Comparison of ENCODE assay signal across 17 cellular contexts in the genomic region with DNA sequence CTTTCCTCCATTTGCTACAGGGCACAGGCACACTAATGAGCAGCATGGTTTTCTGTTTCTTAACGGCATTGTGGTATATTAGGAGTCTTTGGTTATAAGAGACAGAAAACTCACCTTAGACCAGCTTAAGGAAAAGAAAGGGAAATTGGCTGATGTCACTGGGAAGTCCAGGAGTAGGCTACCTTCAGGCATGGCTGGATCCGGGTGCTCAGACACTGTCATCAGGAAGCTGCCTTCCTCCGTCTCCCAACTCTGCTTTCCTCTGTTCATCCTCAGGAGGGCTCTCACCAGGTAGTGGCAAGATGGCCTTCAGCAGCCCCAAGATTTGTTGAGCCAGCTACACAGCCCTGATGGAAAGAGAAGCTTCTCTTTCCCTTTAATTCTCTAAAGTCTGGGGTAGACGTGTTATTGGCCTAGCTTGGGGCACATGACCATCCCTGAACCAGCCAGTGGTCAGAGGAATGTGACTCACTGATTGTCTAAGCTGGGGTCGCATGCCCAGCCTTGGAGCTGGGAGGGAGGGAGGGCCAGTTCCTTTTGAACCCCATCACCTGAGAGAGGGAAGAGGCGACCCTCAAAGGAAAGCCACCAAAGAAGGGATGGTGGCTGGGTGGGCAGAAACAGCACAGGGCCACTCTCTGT.
DNase-seq lines count a peak whose midpoint lies in the region; ATAC-seq and TF ChIP-seq lines count a peak whose summit lies in the region.
"Had no signal": no experiment of that assay in that cellular context is flagged by ENCODE, and none has a peak within 500 bp of the region (broad histone marks: within the 10 kb centered on the region; RNA-seq: fewer than 3 reads in every experiment).

No MANE protein-coding gene starts in this region.

- H3K36me3 ChIP-seq in IMR-90 (ENCODE audit: control insufficient read depth, insufficient read depth, low read length) (peaks cover 31% of the 10 kb centered on the region), PC-9 (ENCODE audit: low read depth) (no peaks in the 10 kb centered on the region; the same call in 1 of the 2 replicates)
- H3K36me3 ChIP-seq: HAP-1 had no signal

- H3K79me2 ChIP-seq in PC-9 (ENCODE audit: low read depth): no peaks in the 10 kb centered on the region

- H3K4me1 Mint-ChIP-seq in activated CD8-positive, alpha-beta T cell treated with anti-CD3 and anti-CD28 coated beads for 36 hours (ENCODE audit: low read depth): peaks cover 6% of the 10 kb centered on the region
- H3K4me1 Mint-ChIP-seq in activated CD8-positive, alpha-beta T cell treated with anti-CD3 and anti-CD28 coated beads, Interleukin-2, amount 10 ng/mL, durations not matched to agents 7 days and 5 days (ENCODE audit: low read depth): peaks cover 68% of the 10 kb centered on the region
- H3K4me1 Mint-ChIP-seq in chondrocyte (ENCODE audit: low read depth): peaks cover 19% of the 10 kb centered on the region
- H3K4me1 Mint-ChIP-seq in stimulated activated memory B cell treated with anti-CD40 and anti-IgM and Interleukin-4, amounts not matched to agents 10 μg/mL and 1 μg/mL and 100 μg/mL, for 72 hours: no peaks in the 10 kb centered on the region

- H3K9ac ChIP-seq in IMR-90 (ENCODE audit: low read depth, low read length): no peak overlapping the region
- H3K9ac ChIP-seq: BLaER1 treated with 17β-estradiol and CSF1 and Interleukin-3, amounts not matched to agents 10 nM and 100 nM had no signal

- BruUV-seq in IMR-90 (replicated peaks; lab: Mats Ljungman, UMichigan) (no TSS peak), PC-9 (replicated peaks; lab: Mats Ljungman, UMichigan) (no TSS peak)

- peak; percentile 53 for ATAC-seq in activated CD8-positive, alpha-beta T cell treated with anti-CD3 and anti-CD28 coated beads for 36 hours
- no peak for ATAC-seq in activated CD8-positive, alpha-beta T cell treated with anti-CD3 and anti-CD28 coated beads, Interleukin-2, amount 10 ng/mL, durations not matched to agents 7 days and 5 days
- ATAC-seq in IMR-90 (ENCODE audit: low read depth): no peak; the same call in 1 of the 2 replicates
- ATAC-seq in stimulated activated memory B cell treated with anti-CD40 and anti-IgM and Interleukin-4, amounts not matched to agents 10 μg/mL and 1 μg/mL and 100 μg/mL, for 72 hours: no peak
- ATAC-seq: Panc1, Right ventricle myocardium inferior had no signal

- intact Hi-C loops in activated CD8-positive, alpha-beta T cell treated with anti-CD3 and anti-CD28 coated beads for 36 hours (cut with micrococcal nuclease): no loop called here
- intact Hi-C loops in IMR-90 (cut with micrococcal nuclease): no loop called here
- intact Hi-C loops in PC-9 (cut with micrococcal nuclease; ENCODE audit: unreplicated experiment): no loop called here

- no peak overlapping the region for H3K27ac Mint-ChIP-seq in activated CD8-positive, alpha-beta T cell treated with anti-CD3 and anti-CD28 coated beads for 36 hours
- H3K27ac Mint-ChIP-seq in activated CD8-positive, alpha-beta T cell treated with anti-CD3 and anti-CD28 coated beads, Interleukin-2, amount 10 ng/mL, durations not matched to agents 7 days and 5 days: no peak overlapping the region
- no peak overlapping the region for H3K27ac Mint-ChIP-seq in chondrocyte (ENCODE audit: unreplicated experiment)
- peak overlapping the region; percentile 50 for H3K27ac Mint-ChIP-seq in stimulated activated memory B cell treated with anti-CD40 and anti-IgM and Interleukin-4, amounts not matched to agents 10 μg/mL and 1 μg/mL and 100 μg/mL, for 72 hours

- H3K4me2 ChIP-seq in IMR-90 (ENCODE audit: low read depth, low read length): no peak overlapping the region
- no peak overlapping the region for H3K4me2 ChIP-seq in PC-9
- H3K4me2 ChIP-seq: BLaER1 treated with 17β-estradiol and CSF1 and Interleukin-3, amounts not matched to agents 10 nM and 100 nM had no signal

- no peak overlapping the region for H2AFZ ChIP-seq in IMR-90 (replicated peaks; ENCODE audit: low read length, poor library complexity)
- H2AFZ ChIP-seq in PC-9: no peak overlapping the region

- H2BK120ac ChIP-seq in IMR-90 (ENCODE audit: low read depth, low read length): no peak overlapping the region

- no peak for DNase-seq in activated CD8-positive, alpha-beta T cell treated with anti-CD3 and anti-CD28 coated beads for 36 hours
- no peak for DNase-seq in activated CD8-positive, alpha-beta T cell treated with anti-CD3 and anti-CD28 coated beads, Interleukin-2, amount 10 ng/mL, durations not matched to agents 7 days and 5 days
- DNase-seq in IMR-90 (no peak), chondrocyte (ENCODE audit: low spot score) (peak; percentile 9), PC-9 (no peak), cerebellar cortex (ENCODE audit: low spot score) (no peak)
- DNase-seq: GF-D8, NCI-H1436, NCI-H2029 treated with DMSO at 0.1 percent for 48 hours, NCI-H2171 treated with DMSO at 0.1 percent for 48 hours, NCI-H510A, NCI-H774 had no signal

- no peak overlapping the region for H3K23ac ChIP-seq in IMR-90 (ENCODE audit: low read depth, low read length)

- no peak for TF ChIP-seq POLR2A in IMR-90 (IDR thresholded peaks at IDR 0.05; ENCODE audit: low read depth, low read length)

- H3K14ac ChIP-seq in IMR-90 (replicated peaks; ENCODE audit: low read depth, low read length): no peak overlapping the region; the same call in 1 of the 2 replicates

- in situ Hi-C loops in IMR-90 (cut with MboI; ENCODE audit: low sequenced_read_pairs): no loop called here

- H3K4me1 ChIP-seq in IMR-90 (ENCODE audit: control insufficient read depth, insufficient read depth, low read length): peaks cover 6% of the 10 kb centered on the region; the same call in 1 of the 2 replicates
- 0 out of 2 replicates have a peak, but pooled peaks cover 8% of the 10 kb centered on the region for H3K4me1 ChIP-seq in PC-9 (replicated peaks; ENCODE audit: insufficient read depth)

- no peak for TF ChIP-seq RAD21 in IMR-90 (IDR thresholded peaks at IDR 0.05; ENCODE audit: low read length)

- no peaks in the 10 kb centered on the region for H3F3A ChIP-seq in PC-9 (ENCODE audit: insufficient read depth, low read depth)

- H3K9me3 Mint-ChIP-seq in activated CD8-positive, alpha-beta T cell treated with anti-CD3 and anti-CD28 coated beads for 36 hours: no peaks in the 10 kb centered on the region
- H3K9me3 Mint-ChIP-seq in activated CD8-positive, alpha-beta T cell treated with anti-CD3 and anti-CD28 coated beads, Interleukin-2, amount 10 ng/mL, durations not matched to agents 7 days and 5 days (ENCODE audit: insufficient read depth): no peaks in the 10 kb centered on the region
- no peaks in the 10 kb centered on the region for H3K9me3 Mint-ChIP-seq in chondrocyte (ENCODE audit: low read depth)
- no peaks in the 10 kb centered on the region for H3K9me3 Mint-ChIP-seq in stimulated activated memory B cell treated with anti-CD40 and anti-IgM and Interleukin-4, amounts not matched to agents 10 μg/mL and 1 μg/mL and 100 μg/mL, for 72 hours

- H4K91ac ChIP-seq in IMR-90 (ENCODE audit: insufficient read depth, low read depth, low read length): no peak overlapping the region

- H3K4me3 Mint-ChIP-seq in activated CD8-positive, alpha-beta T cell treated with anti-CD3 and anti-CD28 coated beads for 36 hours: no peak overlapping the region
- no peak overlapping the region for H3K4me3 Mint-ChIP-seq in activated CD8-positive, alpha-beta T cell treated with anti-CD3 and anti-CD28 coated beads, Interleukin-2, amount 10 ng/mL, durations not matched to agents 7 days and 5 days
- H3K4me3 Mint-ChIP-seq in chondrocyte (ENCODE audit: unreplicated experiment): no peak overlapping the region
- no peak overlapping the region for H3K4me3 Mint-ChIP-seq in stimulated activated memory B cell treated with anti-CD40 and anti-IgM and Interleukin-4, amounts not matched to agents 10 μg/mL and 1 μg/mL and 100 μg/mL, for 72 hours

- peaks cover 30% of the 10 kb centered on the region for H3K36me3 Mint-ChIP-seq in activated CD8-positive, alpha-beta T cell treated with anti-CD3 and anti-CD28 coated beads for 36 hours (ENCODE audit: low read depth)
- H3K36me3 Mint-ChIP-seq in activated CD8-positive, alpha-beta T cell treated with anti-CD3 and anti-CD28 coated beads, Interleukin-2, amount 10 ng/mL, durations not matched to agents 7 days and 5 days (ENCODE audit: low read depth): peaks cover 73% of the 10 kb centered on the region
- peaks cover 35% of the 10 kb centered on the region for H3K36me3 Mint-ChIP-seq in chondrocyte (ENCODE audit: low read depth)
- peaks cover 79% of the 10 kb centered on the region for H3K36me3 Mint-ChIP-seq in stimulated activated memory B cell treated with anti-CD40 and anti-IgM and Interleukin-4, amounts not matched to agents 10 μg/mL and 1 μg/mL and 100 μg/mL, for 72 hours

- H3K79me1 ChIP-seq in IMR-90 (ENCODE audit: low read depth in 1 of 2, low read length in 2 of 2): 0 out of 4 replicates have a peak, but pooled peaks cover 0 to 4% of the 10 kb centered on the region in 2 experiments

- H3K9me1 ChIP-seq in IMR-90 (ENCODE audit: insufficient read depth, low read length): peaks cover 25% of the 10 kb centered on the region

- H4K5ac ChIP-seq in IMR-90 (ENCODE audit: low read depth, low read length): no peak overlapping the region

- H2BK20ac ChIP-seq in IMR-90 (ENCODE audit: low read depth, low read length): no peak overlapping the region

- H3K56ac ChIP-seq in IMR-90 (ENCODE audit: extremely low read depth, insufficient read depth, low read length): no peak overlapping the region

- H4K8ac ChIP-seq in IMR-90 (ENCODE audit: low read depth in 2 of 2, low read length in 2 of 2): no peak overlapping the region

- no peaks in the 10 kb centered on the region for H3K27me3 Mint-ChIP-seq in activated CD8-positive, alpha-beta T cell treated with anti-CD3 and anti-CD28 coated beads for 36 hours
- no peaks in the 10 kb centered on the region for H3K27me3 Mint-ChIP-seq in activated CD8-positive, alpha-beta T cell treated with anti-CD3 and anti-CD28 coated beads, Interleukin-2, amount 10 ng/mL, durations not matched to agents 7 days and 5 days (ENCODE audit: low read depth)
- H3K27me3 Mint-ChIP-seq in chondrocyte (ENCODE audit: low read depth): no peaks in the 10 kb centered on the region
- no peaks in the 10 kb centered on the region for H3K27me3 Mint-ChIP-seq in stimulated activated memory B cell treated with anti-CD40 and anti-IgM and Interleukin-4, amounts not matched to agents 10 μg/mL and 1 μg/mL and 100 μg/mL, for 72 hours

- H3K27me3 ChIP-seq in IMR-90 (ENCODE audit: control insufficient read depth, insufficient read depth, low read length) (no peaks in the 10 kb centered on the region), PC-9 (ENCODE audit: insufficient read depth, low read depth) (no peaks in the 10 kb centered on the region)
- H3K27me3 ChIP-seq: BLaER1 treated with 17β-estradiol and CSF1 and Interleukin-3, amounts not matched to agents 10 nM and 100 nM had no signal

- no peak overlapping the region for H2BK15ac ChIP-seq in IMR-90 (ENCODE audit: low read depth, low read length)

- CTCF ChIA-PET in activated CD8-positive, alpha-beta T cell treated with anti-CD3 and anti-CD28 coated beads for 36 hours (lab: Charles Lee): interaction anchor here (1.0 to 2.1 kb wide), 2 partner anchors 9 to 17 kb away, joined by 3 to 7 read pairs; no protein-coding TSS in a partner anchor
- CTCF ChIA-PET in activated CD8-positive, alpha-beta T cell treated with anti-CD3 and anti-CD28 coated beads, Interleukin-2, amount 10 ng/mL, durations not matched to agents 7 days and 5 days (lab: Charles Lee): no interaction called here
- CTCF ChIA-PET in IMR-90 (lab: Yijun Ruan, JAX): no interaction called here
- CTCF ChIA-PET in PC-9 (lab: Charles Lee): no interaction called here

- TF ChIP-seq CTCF in activated CD8-positive, alpha-beta T cell treated with anti-CD3 and anti-CD28 coated beads for 36 hours (IDR thresholded peaks at IDR 0.05): no peak
- TF ChIP-seq CTCF in IMR-90 (conservative IDR thresholded peaks at IDR 0.05; ENCODE audit: low read depth, low read length) (no peak), chondrocyte (IDR thresholded peaks at IDR 0.05) (no peak), PC-9 (conservative IDR thresholded peaks at IDR 0.05) (no peak)

- H3K4me3 ChIP-seq in IMR-90 (ENCODE audit: insufficient read depth, low read depth, low read length) (no peak overlapping the region), PC-9 (no peak overlapping the region)
- H3K4me3 ChIP-seq: BLaER1 treated with 17β-estradiol and CSF1 and Interleukin-3, amounts not matched to agents 10 nM and 100 nM; HAP-1 had no signal

- dilution Hi-C loops in IMR-90 (cut with HindIII; ENCODE audit: low sequenced_read_pairs, unreplicated experiment): no loop called here

- no peaks in the 10 kb centered on the region for H3K9me2 ChIP-seq in PC-9 (ENCODE audit: insufficient read depth)

- H3K4ac ChIP-seq in IMR-90 (ENCODE audit: low read depth, low read length): no peak overlapping the region

- POLR2A ChIA-PET in activated CD8-positive, alpha-beta T cell treated with anti-CD3 and anti-CD28 coated beads for 36 hours (lab: Charles Lee): interaction anchor here (1.0 kb wide), 2 partner anchors 9 to 29 kb away, joined by 3 read pairs; no protein-coding TSS in a partner anchor
- POLR2A ChIA-PET in activated CD8-positive, alpha-beta T cell treated with anti-CD3 and anti-CD28 coated beads, Interleukin-2, amount 10 ng/mL, durations not matched to agents 7 days and 5 days (lab: Charles Lee): interaction anchor here (0.5 to 1.1 kb wide), 3 partner anchors 129 to 193 kb away, joined by 3 read pairs; no protein-coding TSS in a partner anchor
- POLR2A ChIA-PET in IMR-90 (lab: Charles Lee; ENCODE audit: unreplicated experiment) (no interaction called here), PC-9 (lab: Charles Lee; ENCODE audit: unreplicated experiment) (no interaction called here)

- no peak overlapping the region for H2BK5ac ChIP-seq in IMR-90 (ENCODE audit: low read depth, low read length, poor library complexity, severe bottlenecking)

- H3K9me3 ChIP-seq in IMR-90 (ENCODE audit: control insufficient read depth, insufficient read depth, low read length): no peaks in the 10 kb centered on the region
- no peaks in the 10 kb centered on the region for H3K9me3 ChIP-seq in PC-9 (ENCODE audit: insufficient read depth, low read depth)
- H3K9me3 ChIP-seq: BLaER1 treated with 17β-estradiol and CSF1 and Interleukin-3, amounts not matched to agents 10 nM and 100 nM; HAP-1 had no signal

- H3K27ac ChIP-seq in IMR-90 (ENCODE audit: insufficient read depth, low read length): no peak overlapping the region
- H3K27ac ChIP-seq in PC-9: no peak overlapping the region
- H3K27ac ChIP-seq: BLaER1 treated with 17β-estradiol and CSF1 and Interleukin-3, amounts not matched to agents 10 nM and 100 nM had no signal

- no peak overlapping the region for H2AK9ac ChIP-seq in IMR-90 (replicated peaks; ENCODE audit: low read depth, low read length, poor library complexity)

- H2AK5ac ChIP-seq in IMR-90 (ENCODE audit: low read depth, low read length): peak overlapping the region; percentile 40; the same call in 1 of the 2 replicates

- H3K18ac ChIP-seq in IMR-90 (ENCODE audit: low read depth, low read length): no peak overlapping the region

- WGBS in IMR-90 (ENCODE audit: extremely low coverage in 2 of 2, insufficient read length in 1 of 2), 2 experiments: no CpG with 5 or more reads among the region's 6 CpGs

- H4K20me1 ChIP-seq in IMR-90 (ENCODE audit: insufficient read depth, low read length) (no peaks in the 10 kb centered on the region), PC-9 (ENCODE audit: insufficient read depth) (no peaks in the 10 kb centered on the region)

Comparison
In these comparisons a context has a peak if more than half of its experiments do, and no peak if none do; other contexts are left out.
1. POLR2A ChIA-PET loops: an anchor here in activated CD8-positive, alpha-beta T cell treated with anti-CD3 and anti-CD28 coated beads for 36 hours (1.0 kb wide) and activated CD8-positive, alpha-beta T cell treated with anti-CD3 and anti-CD28 coated beads, Interleukin-2, amount 10 ng/mL, durations not matched to agents 7 days and 5 days (0.5 to 1.1 kb wide); none called in IMR-90 and PC-9.